Comparison of ENCODE assay signal across 8 cellular contexts in the genomic region with DNA sequence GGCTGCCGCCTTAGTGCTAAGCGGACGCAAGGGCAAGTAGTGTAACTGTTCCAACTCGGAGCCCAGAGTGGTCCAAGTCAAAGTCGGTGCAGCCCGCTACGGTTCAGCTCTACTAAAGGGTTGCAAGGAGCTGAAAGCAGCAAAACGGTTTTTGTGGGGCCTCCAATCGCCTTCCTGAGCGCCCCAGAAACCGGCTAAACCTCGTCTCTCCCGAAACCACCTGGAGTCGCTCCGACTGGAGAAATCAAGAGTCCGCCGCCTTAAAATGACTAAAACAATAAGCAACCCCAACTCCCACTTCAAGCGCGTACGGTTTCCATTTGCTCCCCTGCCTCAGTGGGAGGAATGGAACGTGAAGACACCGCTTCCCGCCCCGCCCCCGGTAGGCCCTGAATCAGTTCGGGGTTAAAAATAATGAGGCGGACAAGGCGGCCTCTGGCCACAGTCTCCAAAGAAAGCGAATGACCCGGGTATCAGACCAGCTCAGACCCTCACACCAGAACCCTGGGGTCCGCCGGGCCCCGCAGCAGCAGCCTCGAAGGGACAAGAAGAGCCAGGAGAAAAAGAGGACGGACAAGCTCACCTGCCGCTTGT.
ATAC-seq and TF ChIP-seq lines count a peak whose summit lies in the region.

No MANE protein-coding gene starts in this region.

- H3K79me2 ChIP-seq in OCI-LY1 (ENCODE audit: insufficient read depth, low read length): peaks cover 36% of the 10 kb centered on the region

- TF ChIP-seq CTCF in OCI-LY1 (IDR thresholded peaks at IDR 0.05; ENCODE audit: low read length): no peak

- H3K9ac ChIP-seq in BLaER1 (peak overlapping the region; percentile 88), OCI-LY1 (ENCODE audit: low read length) (peak overlapping the region; percentile 80), iPS-20b (ENCODE audit: low read depth, low read length) (peak overlapping the region; percentile 98)

- no peaks in the 10 kb centered on the region for H3F3A ChIP-seq in OCI-LY1 (ENCODE audit: insufficient read depth, low read length)

- H3K9me3 ChIP-seq in BLaER1 (no peaks in the 10 kb centered on the region), OCI-LY1 (ENCODE audit: low read length) (no peaks in the 10 kb centered on the region), iPS-20b (ENCODE audit: insufficient read depth, low read depth, low read length) (no peaks in the 10 kb centered on the region)

- peak overlapping the region; percentile 76 for H3K27ac ChIP-seq in BLaER1
- H3K27ac ChIP-seq in OCI-LY1 (ENCODE audit: low read depth, low read length, poor library complexity, severe bottlenecking): peak overlapping the region; percentile 47
- peak overlapping the region; percentile 65 for H3K27ac ChIP-seq in angular gyrus (ENCODE audit: low read depth, low read length)
- peak overlapping the region; percentile 67 for H3K27ac ChIP-seq in iPS-20b (ENCODE audit: low read length)
- H3K27ac ChIP-seq in skin epidermis: peak overlapping the region; percentile 16 to 96 (median 91)

- peak; percentile 2 for ATAC-seq in GM21717 (IDR thresholded peaks at IDR 0.05; ENCODE audit: unreplicated experiment)
- ATAC-seq in GM21737 (IDR thresholded peaks at IDR 0.05; ENCODE audit: unreplicated experiment): no peak
- ATAC-seq in GM18870 (IDR thresholded peaks at IDR 0.05; ENCODE audit: unreplicated experiment): no peak

- H2AFZ ChIP-seq in OCI-LY1 (ENCODE audit: low read length): no peak overlapping the region

- peak overlapping the region; percentile 97 for H3K4me3 ChIP-seq in BLaER1
- peak overlapping the region; percentile 80 for H3K4me3 ChIP-seq in OCI-LY1 (ENCODE audit: low read depth, low read length, poor library complexity, severe bottlenecking)
- peak overlapping the region; percentile 99 for H3K4me3 ChIP-seq in iPS-20b (ENCODE audit: low read length)
- peak overlapping the region; percentile 65 to 94 (median 72) for H3K4me3 ChIP-seq in skin epidermis

- H3K4me1 ChIP-seq in BLaER1: peaks cover 27% of the 10 kb centered on the region
- H3K4me1 ChIP-seq in OCI-LY1 (ENCODE audit: insufficient read depth, low read length, severe bottlenecking): peaks cover 20% of the 10 kb centered on the region
- H3K4me1 ChIP-seq in iPS-20b (ENCODE audit: insufficient read depth, low read length): peaks cover 6% of the 10 kb centered on the region

- peaks cover 16% of the 10 kb centered on the region for H3K36me3 ChIP-seq in BLaER1
- peaks cover 9% of the 10 kb centered on the region; the same call in 1 of the 2 replicates for H3K36me3 ChIP-seq in OCI-LY1 (ENCODE audit: insufficient read depth, low read length)
- peaks cover 22% of the 10 kb centered on the region for H3K36me3 ChIP-seq in iPS-20b (ENCODE audit: insufficient read depth, low read depth, low read length)

- H3K27me3 ChIP-seq in BLaER1: no peaks in the 10 kb centered on the region
- no peaks in the 10 kb centered on the region for H3K27me3 ChIP-seq in OCI-LY1 (ENCODE audit: insufficient read depth, low read length)
- H3K27me3 ChIP-seq in iPS-20b (ENCODE audit: insufficient read depth, low read length): no peaks in the 10 kb centered on the region

- H3K9me2 ChIP-seq in OCI-LY1 (ENCODE audit: low read depth, low read length): no peaks in the 10 kb centered on the region

- peak overlapping the region; percentile 91 for H3K4me2 ChIP-seq in BLaER1
- peak overlapping the region; percentile 71 for H3K4me2 ChIP-seq in OCI-LY1 (ENCODE audit: low read length)

- H4K20me1 ChIP-seq in BLaER1 (peaks cover 47% of the 10 kb centered on the region), OCI-LY1 (ENCODE audit: insufficient read depth, low read length) (no peaks in the 10 kb centered on the region)
